Comparison of ENCODE assay signal across 16 cellular contexts in the genomic region with DNA sequence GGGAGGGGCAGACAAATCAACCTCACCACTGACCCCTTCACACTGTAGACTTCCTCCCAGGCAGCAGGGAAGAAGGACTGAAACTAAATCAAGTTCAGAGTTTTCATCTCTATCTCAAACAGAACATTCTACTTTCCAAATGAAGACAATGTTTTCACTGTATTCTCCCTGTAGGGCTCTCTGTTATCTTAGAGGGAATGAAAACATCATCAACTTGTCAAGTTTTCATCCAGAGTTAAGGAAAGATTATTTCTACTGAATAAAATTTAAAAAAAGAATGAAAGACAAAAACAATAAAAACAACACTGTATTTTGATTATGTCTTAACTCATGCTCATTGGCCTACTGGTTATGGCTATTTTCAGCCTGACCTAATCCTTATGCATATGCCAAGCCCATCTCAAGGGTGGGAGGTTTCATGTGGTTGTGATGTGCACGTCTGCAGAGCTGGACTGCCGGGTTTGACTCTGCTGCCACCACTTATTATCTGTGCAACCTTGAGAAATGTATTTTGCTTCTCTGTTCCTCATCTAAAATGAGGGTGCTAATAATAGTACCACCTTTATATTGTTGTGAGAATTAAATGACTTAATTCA.
A peak's percentile ranks its signal among the peaks of the same experiment; 100 is the strongest.
DNase-seq lines count a peak whose midpoint lies in the region; ATAC-seq and TF ChIP-seq lines count a peak whose summit lies in the region.
"Had no signal": no experiment of that assay in that cellular context is flagged by ENCODE, and none has a peak within 500 bp of the region (broad histone marks: within the 10 kb centered on the region; RNA-seq: fewer than 3 reads in every experiment).

No MANE protein-coding gene starts in this region.

- ATAC-seq in GM18502 (IDR thresholded peaks at IDR 0.05; ENCODE audit: poor library complexity, unreplicated experiment) (peak; percentile 21), GM19438 (IDR thresholded peaks at IDR 0.05; ENCODE audit: low read depth, unreplicated experiment) (peak; percentile 41), HG02852 (IDR thresholded peaks at IDR 0.05; ENCODE audit: unreplicated experiment) (peak; percentile 28), WTC11 (peak; percentile 28; the same call in 1 of the 2 replicates)
- ATAC-seq: activated CD8-positive, alpha-beta T cell treated with anti-CD3 and anti-CD28 coated beads, Interleukin-2, amount 10 ng/mL, durations not matched to agents 7 days and 5 days; pancreas had no signal

- H3K9me3 Mint-ChIP-seq in WTC11 (no peaks in the 10 kb centered on the region), nephron progenitor cell (no peaks in the 10 kb centered on the region)
- H3K9me3 Mint-ChIP-seq: memory B cell had no signal

- H3K4me3 Mint-ChIP-seq in WTC11 (no peak overlapping the region), nephron progenitor cell (no peak overlapping the region)
- H3K4me3 Mint-ChIP-seq: activated CD8-positive, alpha-beta T cell treated with anti-CD3 and anti-CD28 coated beads, Interleukin-2, amount 10 ng/mL, durations not matched to agents 7 days and 5 days; memory B cell had no signal

- POLR2A ChIA-PET in WTC11 (lab: Charles Lee), result no interaction called here

- TF ChIP-seq CTCF in WTC11 (IDR thresholded peaks at IDR 0.05) (no peak), nephron progenitor cell (IDR thresholded peaks at IDR 0.05) (no peak)

- H3K27ac Mint-ChIP-seq in WTC11 (no peak overlapping the region), nephron progenitor cell (no peak overlapping the region)
- H3K27ac Mint-ChIP-seq: activated CD8-positive, alpha-beta T cell treated with anti-CD3 and anti-CD28 coated beads, Interleukin-2, amount 10 ng/mL, durations not matched to agents 7 days and 5 days; memory B cell had no signal

- H3K36me3 Mint-ChIP-seq in WTC11 (no peaks in the 10 kb centered on the region), nephron progenitor cell (ENCODE audit: low read depth) (no peaks in the 10 kb centered on the region)
- H3K36me3 Mint-ChIP-seq: memory B cell had no signal

- CTCF ChIA-PET in WTC11 (lab: Charles Lee), result no interaction called here

- in situ Hi-C loops in G401 (cut with HindIII; ENCODE audit: low sequenced_read_pairs), result no loop called here

- H3K27me3 Mint-ChIP-seq in WTC11 (ENCODE audit: low read depth) (no peaks in the 10 kb centered on the region), nephron progenitor cell (ENCODE audit: low read depth, poor library complexity) (peaks cover 3% of the 10 kb centered on the region)
- H3K27me3 Mint-ChIP-seq: memory B cell had no signal

- DNase-seq in WTC11 (ENCODE audit: low spot score) (no peak), AML-193 (lab: John Stamatoyannopoulos, UW) (no peak), G401 (ENCODE audit: low spot score) (no peak), HuH-7.5 (ENCODE audit: low spot score) (no peak), nephron progenitor cell (no peak)
- DNase-seq: activated CD8-positive, alpha-beta T cell treated with anti-CD3 and anti-CD28 coated beads, Interleukin-2, amount 10 ng/mL, durations not matched to agents 7 days and 5 days; activated naive CD4-positive, alpha-beta T cell; caudate nucleus; hypothalamus; MG63; NCI-H345; pancreas had no signal

- H3K4me1 Mint-ChIP-seq in WTC11 (peaks cover 17% of the 10 kb centered on the region), nephron progenitor cell (peaks cover 38% of the 10 kb centered on the region)
- H3K4me1 Mint-ChIP-seq: memory B cell had no signal

TF ChIP-seq in WTC11, 78 proteins besides CTCF, POLR2A, EP300 and RAD21:
- TF ChIP-seq OVOL2 (CRISPR knock-in tag; IDR thresholded peaks at IDR 0.05; ENCODE audit: borderline replicate concordance) (no peak), JAZF1 (CRISPR knock-in tag; IDR thresholded peaks at IDR 0.05) (no peak)
- TF ChIP-seq, protein P1, sequence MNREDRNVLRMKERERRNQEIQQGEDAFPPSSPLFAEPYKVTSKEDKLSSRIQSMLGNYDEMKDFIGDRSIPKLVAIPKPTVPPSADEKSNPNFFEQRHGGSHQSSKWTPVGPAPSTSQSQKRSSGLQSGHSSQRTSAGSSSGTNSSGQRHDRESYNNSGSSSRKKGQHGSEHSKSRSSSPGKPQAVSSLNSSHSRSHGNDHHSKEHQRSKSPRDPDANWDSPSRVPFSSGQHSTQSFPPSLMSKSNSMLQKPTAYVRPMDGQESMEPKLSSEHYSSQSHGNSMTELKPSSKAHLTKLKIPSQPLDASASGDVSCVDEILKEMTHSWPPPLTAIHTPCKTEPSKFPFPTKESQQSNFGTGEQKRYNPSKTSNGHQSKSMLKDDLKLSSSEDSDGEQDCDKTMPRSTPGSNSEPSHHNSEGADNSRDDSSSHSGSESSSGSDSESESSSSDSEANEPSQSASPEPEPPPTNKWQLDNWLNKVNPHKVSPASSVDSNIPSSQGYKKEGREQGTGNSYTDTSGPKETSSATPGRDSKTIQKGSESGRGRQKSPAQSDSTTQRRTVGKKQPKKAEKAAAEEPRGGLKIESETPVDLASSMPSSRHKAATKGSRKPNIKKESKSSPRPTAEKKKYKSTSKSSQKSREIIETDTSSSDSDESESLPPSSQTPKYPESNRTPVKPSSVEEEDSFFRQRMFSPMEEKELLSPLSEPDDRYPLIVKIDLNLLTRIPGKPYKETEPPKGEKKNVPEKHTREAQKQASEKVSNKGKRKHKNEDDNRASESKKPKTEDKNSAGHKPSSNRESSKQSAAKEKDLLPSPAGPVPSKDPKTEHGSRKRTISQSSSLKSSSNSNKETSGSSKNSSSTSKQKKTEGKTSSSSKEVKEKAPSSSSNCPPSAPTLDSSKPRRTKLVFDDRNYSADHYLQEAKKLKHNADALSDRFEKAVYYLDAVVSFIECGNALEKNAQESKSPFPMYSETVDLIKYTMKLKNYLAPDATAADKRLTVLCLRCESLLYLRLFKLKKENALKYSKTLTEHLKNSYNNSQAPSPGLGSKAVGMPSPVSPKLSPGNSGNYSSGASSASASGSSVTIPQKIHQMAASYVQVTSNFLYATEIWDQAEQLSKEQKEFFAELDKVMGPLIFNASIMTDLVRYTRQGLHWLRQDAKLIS (CRISPR knock-in tag; IDR thresholded peaks at IDR 0.05; ENCODE audit: borderline replicate concordance), result no peak
- TF ChIP-seq, protein P2, sequence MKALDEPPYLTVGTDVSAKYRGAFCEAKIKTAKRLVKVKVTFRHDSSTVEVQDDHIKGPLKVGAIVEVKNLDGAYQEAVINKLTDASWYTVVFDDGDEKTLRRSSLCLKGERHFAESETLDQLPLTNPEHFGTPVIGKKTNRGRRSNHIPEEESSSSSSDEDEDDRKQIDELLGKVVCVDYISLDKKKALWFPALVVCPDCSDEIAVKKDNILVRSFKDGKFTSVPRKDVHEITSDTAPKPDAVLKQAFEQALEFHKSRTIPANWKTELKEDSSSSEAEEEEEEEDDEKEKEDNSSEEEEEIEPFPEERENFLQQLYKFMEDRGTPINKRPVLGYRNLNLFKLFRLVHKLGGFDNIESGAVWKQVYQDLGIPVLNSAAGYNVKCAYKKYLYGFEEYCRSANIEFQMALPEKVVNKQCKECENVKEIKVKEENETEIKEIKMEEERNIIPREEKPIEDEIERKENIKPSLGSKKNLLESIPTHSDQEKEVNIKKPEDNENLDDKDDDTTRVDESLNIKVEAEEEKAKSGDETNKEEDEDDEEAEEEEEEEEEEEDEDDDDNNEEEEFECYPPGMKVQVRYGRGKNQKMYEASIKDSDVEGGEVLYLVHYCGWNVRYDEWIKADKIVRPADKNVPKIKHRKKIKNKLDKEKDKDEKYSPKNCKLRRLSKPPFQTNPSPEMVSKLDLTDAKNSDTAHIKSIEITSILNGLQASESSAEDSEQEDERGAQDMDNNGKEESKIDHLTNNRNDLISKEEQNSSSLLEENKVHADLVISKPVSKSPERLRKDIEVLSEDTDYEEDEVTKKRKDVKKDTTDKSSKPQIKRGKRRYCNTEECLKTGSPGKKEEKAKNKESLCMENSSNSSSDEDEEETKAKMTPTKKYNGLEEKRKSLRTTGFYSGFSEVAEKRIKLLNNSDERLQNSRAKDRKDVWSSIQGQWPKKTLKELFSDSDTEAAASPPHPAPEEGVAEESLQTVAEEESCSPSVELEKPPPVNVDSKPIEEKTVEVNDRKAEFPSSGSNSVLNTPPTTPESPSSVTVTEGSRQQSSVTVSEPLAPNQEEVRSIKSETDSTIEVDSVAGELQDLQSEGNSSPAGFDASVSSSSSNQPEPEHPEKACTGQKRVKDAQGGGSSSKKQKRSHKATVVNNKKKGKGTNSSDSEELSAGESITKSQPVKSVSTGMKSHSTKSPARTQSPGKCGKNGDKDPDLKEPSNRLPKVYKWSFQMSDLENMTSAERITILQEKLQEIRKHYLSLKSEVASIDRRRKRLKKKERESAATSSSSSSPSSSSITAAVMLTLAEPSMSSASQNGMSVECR (CRISPR knock-in tag; IDR thresholded peaks at IDR 0.05; ENCODE audit: borderline replicate concordance), result no peak
